In the genomic region with DNA sequence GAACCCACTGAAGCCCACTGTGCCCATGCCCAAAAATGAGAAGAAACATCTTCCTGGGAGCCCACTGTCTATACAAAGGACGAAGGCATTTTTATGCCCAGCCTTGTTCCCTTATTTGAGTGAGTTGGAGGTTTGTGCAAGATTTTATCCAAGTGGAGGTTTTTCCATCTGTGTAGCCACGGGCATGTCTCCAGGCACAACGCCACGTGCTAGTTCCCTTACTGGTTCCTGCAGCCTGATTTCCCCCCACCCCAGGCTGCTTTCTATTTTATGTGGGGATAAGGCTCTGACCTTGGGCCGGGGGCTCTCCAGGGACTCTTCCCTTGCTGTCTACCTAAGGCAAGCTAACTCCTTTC, we compare ENCODE assay signal across 14 cellular contexts. TPM values are rescaled to one million over a fixed set of nuclear protein-coding genes. Genes with fewer than 3 reads are reported as not detected.
A peak's percentile ranks its signal among the peaks of the same experiment; 100 is the strongest.
DNase-seq lines count a peak whose midpoint lies in the region; TF ChIP-seq lines count a peak whose summit lies in the region.
"Had no signal": no experiment of that assay in that cellular context is flagged by ENCODE, and none has a peak within 500 bp of the region (broad histone marks: within the 10 kb centered on the region; RNA-seq: fewer than 3 reads in every experiment).

No MANE protein-coding gene starts in this region.

- no peak overlapping the region for H3K4me3 ChIP-seq in esophagus (ENCODE audit: low read depth in 1 of 2, low read length in 2 of 2)
- H3K4me3 ChIP-seq in muscle layer of duodenum (ENCODE audit: low read depth in 1 of 2, low read length in 2 of 2), result peak overlapping the region in 1 of 2 donors; percentile 10
- no peak overlapping the region for H3K4me3 ChIP-seq in vagina

- TF ChIP-seq CTCF in vagina (IDR thresholded peaks at IDR 0.05), result no peak

- intact Hi-C loops in vagina (cut with DNase I), result no loop called here
- intact Hi-C loops in posterior vena cava (cut with DNase I), result no loop called here

- H3K4me1 ChIP-seq in esophagus (ENCODE audit: control insufficient read depth in 2 of 2, insufficient read depth in 2 of 2, low read length in 1 of 2), result peaks cover 0 to 6% of the 10 kb centered on the region in 2 donors
- peaks cover 0 to 10% of the 10 kb centered on the region in 2 donors for H3K4me1 ChIP-seq in muscle layer of duodenum (ENCODE audit: control insufficient read depth in 1 of 2, insufficient read depth in 2 of 2, low read length in 2 of 2)
- no peaks in the 10 kb centered on the region for H3K4me1 ChIP-seq in vagina

- H3K27me3 ChIP-seq in esophagus (ENCODE audit: control insufficient read depth in 1 of 2, insufficient read depth in 2 of 2, low read length in 2 of 2) (no peaks in the 10 kb centered on the region), muscle layer of duodenum (ENCODE audit: low read depth, low read length) (no peaks in the 10 kb centered on the region), vagina (no peaks in the 10 kb centered on the region)

- H3K9me3 ChIP-seq in esophagus (ENCODE audit: control insufficient read depth in 2 of 2, insufficient read depth in 1 of 2, low read depth in 1 of 2, low read length in 1 of 2), result no peaks in the 10 kb centered on the region
- H3K9me3 ChIP-seq in muscle layer of duodenum (ENCODE audit: control insufficient read depth in 1 of 2, low read length in 2 of 2), result peaks cover 0 to 32% of the 10 kb centered on the region in 2 donors
- peaks cover 6% of the 10 kb centered on the region for H3K9me3 ChIP-seq in vagina

- 40 to 80% methylated on average over 5 of the region's 5 CpGs for WGBS in esophagus, 2 donors

- DNase-seq in DMS 273 (lab: John Stamatoyannopoulos, UW; ENCODE audit: unreplicated experiment) (peak; percentile 62), DMS 273 treated with DMSO at 0.1 percent for 48 hours (lab: John Stamatoyannopoulos, UW) (no peak), vagina (ENCODE audit: extremely low spot score in 2 of 2) (no peak), posterior vena cava (ENCODE audit: low spot score) (no peak), NCI-H526 (lab: John Stamatoyannopoulos, UW) (no peak), islet precursor cell (no peak)
- DNase-seq: activated B cell treated with CpG ODN at 0.5 μM for 24 hours; activated CD8-positive, alpha-beta memory T cell treated with anti-CD3 and anti-CD28 coated beads for 24 hours; NCI-H1417 treated with DMSO at 0.1 percent for 48 hours; stimulated activated CD4-positive, alpha-beta T cell treated with anti-CD3 and anti-CD28 coated beads, Interleukin-4, amount 100 ng/mL, for 4 hours had no signal

- H3K36me3 ChIP-seq in esophagus (ENCODE audit: control insufficient read depth in 2 of 2, insufficient read depth in 2 of 2, low read length in 1 of 2) (no peaks in the 10 kb centered on the region), muscle layer of duodenum (ENCODE audit: control insufficient read depth in 1 of 2, insufficient read depth in 2 of 2, low read length in 2 of 2) (peaks cover 0 to 4% of the 10 kb centered on the region in 2 donors), vagina (no peaks in the 10 kb centered on the region)

- H3K27ac ChIP-seq in esophagus (ENCODE audit: low read depth in 2 of 2, low read length in 1 of 2), result peak overlapping the region; percentile 75 to 78
- peak overlapping the region; percentile 21 for H3K27ac ChIP-seq in muscle layer of duodenum (ENCODE audit: low read length)
- H3K27ac ChIP-seq in vagina, result peak overlapping the region; percentile 50
- H3K27ac ChIP-seq: 22Rv1 had no signal

- TF ChIP-seq POLR2A in vagina (IDR thresholded peaks at IDR 0.05), result no peak

RNA-seq across cellular contexts. Expression of a gene that starts 22.2 kb away (rescaled TPM):
- 10 to 100 TPM; 65.2 to 66.7 TPM for polyA plus RNA-seq in esophagus
- total RNA-seq in vagina (24.8 TPM), posterior vena cava (10 to 100 TPM; 65.8 to 79.0 TPM)

RNA-seq across cellular contexts. Expression of a gene that starts 23.7 kb away (rescaled TPM):
- polyA plus RNA-seq in esophagus, result 10 to 100 TPM; 10.5 to 19.5 TPM
- 30.2 TPM for total RNA-seq in vagina
- total RNA-seq in posterior vena cava, result 10 to 100 TPM; 15.8 to 17.4 TPM

RNA-seq across cellular contexts. Expression of a gene that starts 46.1 kb away (rescaled TPM):
- polyA plus RNA-seq in esophagus, result 10 to 100 TPM; 26.0 to 96.9 TPM
- total RNA-seq in vagina, result 32.2 TPM
- total RNA-seq in posterior vena cava, result 1 to 10 TPM; 3.9 to 5.9 TPM
- total RNA-seq: LHCN-M2 had no signal

RNA-seq across cellular contexts. Expression of a gene that starts 59.1 kb away (rescaled TPM):
- 10 to 100 TPM; 38.8 to 57.7 TPM for polyA plus RNA-seq in esophagus
- 32.2 TPM for total RNA-seq in vagina
- 10 to 100 TPM; 32.0 to 36.8 TPM for total RNA-seq in posterior vena cava

Comparison
In these comparisons a context has a peak if more than half of its experiments do, and no peak if none do; other contexts are left out.
1. H3K27ac ChIP-seq: peak in every context shown above with its lines; median percentile 76 in esophagus; 50 in vagina; 21 in muscle layer of duodenum.